Comparison of ENCODE assay signal across 17 cellular contexts in genomic region chr7:47901542-47901941, GRCh38. TPM values are rescaled to one million over a fixed set of nuclear protein-coding genes. Genes with fewer than 3 reads are reported as not detected.
DNase-seq lines count a peak whose midpoint lies in the region; ATAC-seq and TF ChIP-seq lines count a peak whose summit lies in the region.
"Had no signal": no experiment of that assay in that cellular context is flagged by ENCODE, and none has a peak within 500 bp of the region (broad histone marks: within the 10 kb centered on the region; RNA-seq: fewer than 3 reads in every experiment).

No MANE protein-coding gene starts in this region.

- no peaks in the 10 kb centered on the region for H3K4me1 ChIP-seq in mesodermal cell (ENCODE audit: control insufficient read depth, insufficient read depth, low read length, poor library complexity, severe bottlenecking)
- H3K4me1 ChIP-seq: psoas muscle had no signal

- no peaks in the 10 kb centered on the region for H3K4me1 Mint-ChIP-seq in activated CD4-positive, alpha-beta memory T cell treated with anti-CD3 and anti-CD28 coated beads, Interleukin-2, amount 10 ng/mL, durations not matched to agents 7 days and 5 days

- H3K4me3 Mint-ChIP-seq in activated CD4-positive, alpha-beta memory T cell treated with anti-CD3 and anti-CD28 coated beads, Interleukin-2, amount 10 ng/mL, durations not matched to agents 7 days and 5 days, result no peak overlapping the region
- H3K4me3 Mint-ChIP-seq: activated T-cell treated with anti-CD3 and anti-CD28 coated beads, Interleukin-2, amount 50 U/mL, for 4 hours had no signal

- no peak overlapping the region for H3K27ac Mint-ChIP-seq in activated CD4-positive, alpha-beta memory T cell treated with anti-CD3 and anti-CD28 coated beads, Interleukin-2, amount 10 ng/mL, durations not matched to agents 7 days and 5 days

- H3K9me3 ChIP-seq in mesodermal cell (ENCODE audit: control insufficient read depth, low read length), result no peaks in the 10 kb centered on the region
- H3K9me3 ChIP-seq: psoas muscle, stomach had no signal

- no peaks in the 10 kb centered on the region for H3K36me3 Mint-ChIP-seq in activated CD4-positive, alpha-beta memory T cell treated with anti-CD3 and anti-CD28 coated beads, Interleukin-2, amount 10 ng/mL, durations not matched to agents 7 days and 5 days (ENCODE audit: low read depth)

- no peaks in the 10 kb centered on the region for H3K9me3 Mint-ChIP-seq in activated CD4-positive, alpha-beta memory T cell treated with anti-CD3 and anti-CD28 coated beads, Interleukin-2, amount 10 ng/mL, durations not matched to agents 7 days and 5 days
- H3K9me3 Mint-ChIP-seq: activated T-cell treated with anti-CD3 and anti-CD28 coated beads, Interleukin-2, amount 50 U/mL, for 4 hours had no signal

- peaks cover 7% of the 10 kb centered on the region for H3K27me3 Mint-ChIP-seq in activated CD4-positive, alpha-beta memory T cell treated with anti-CD3 and anti-CD28 coated beads, Interleukin-2, amount 10 ng/mL, durations not matched to agents 7 days and 5 days

- H3K27ac ChIP-seq in mesodermal cell (ENCODE audit: low read depth, low read length, severe bottlenecking), result peak overlapping the region; percentile 7
- H3K27ac ChIP-seq: psoas muscle, stomach had no signal

- no peaks in the 10 kb centered on the region for H3K36me3 ChIP-seq in mesodermal cell (ENCODE audit: control insufficient read depth, insufficient read depth, low read length)
- H3K36me3 ChIP-seq: stomach had no signal

- no peak for TF ChIP-seq CTCF in choroid plexus epithelial cell (conservative IDR thresholded peaks at IDR 0.05; ENCODE audit: low read depth, low read length)

- H3K4me3 ChIP-seq in choroid plexus epithelial cell (ENCODE audit: low read depth, low read length), result no peak overlapping the region
- H3K4me3 ChIP-seq in mesodermal cell (ENCODE audit: extremely low read depth, insufficient read depth, low read length, poor library complexity, severe bottlenecking), result no peak overlapping the region
- H3K4me3 ChIP-seq: psoas muscle, stomach had no signal

- no peak for ATAC-seq in HG03196 (IDR thresholded peaks at IDR 0.05; ENCODE audit: unreplicated experiment)
- ATAC-seq: activated T-cell treated with anti-CD3 and anti-CD28 coated beads, Interleukin-2, amount 50 U/mL, for 4 hours; psoas muscle had no signal

- peak; percentile 74 for DNase-seq in Daoy (ENCODE audit: low read depth)
- peak; percentile 84 for DNase-seq in LHCN-M2 (ENCODE audit: low read depth)
- peak; percentile 42 for DNase-seq in choroid plexus epithelial cell (ENCODE audit: low read depth)
- no peak for DNase-seq in activated CD4-positive, alpha-beta T cell treated with anti-CD3 and anti-CD28 coated beads, Interleukin-2, amount 50 U/mL, for 1 hour
- no peak for DNase-seq in activated CD4-positive, alpha-beta memory T cell treated with anti-CD3 and anti-CD28 coated beads, Interleukin-2, amount 10 ng/mL, durations not matched to agents 7 days and 5 days
- DNase-seq in anterior cingulate cortex (lab: John Stamatoyannopoulos, UW), result no peak
- DNase-seq: activated CD4-positive, alpha-beta T cell treated with anti-CD3 and anti-CD28 coated beads, Interleukin-2, amount 50 U/mL, for 4 hours; activated T-cell treated with anti-CD3 and anti-CD28 coated beads, Interleukin-2, amount 50 U/mL, for 4 hours; head of caudate nucleus; MM.1S; NCI-H187 treated with DMSO at 0.1 percent for 48 hours; NCI-H510A treated with DMSO at 0.1 percent for 48 hours; OCI-M1; psoas muscle; stomach had no signal

- CTCF ChIA-PET in activated CD4-positive, alpha-beta memory T cell treated with anti-CD3 and anti-CD28 coated beads, Interleukin-2, amount 10 ng/mL, durations not matched to agents 7 days and 5 days (lab: Charles Lee), result no interaction called here

- POLR2A ChIA-PET in activated CD4-positive, alpha-beta memory T cell treated with anti-CD3 and anti-CD28 coated beads, Interleukin-2, amount 10 ng/mL, durations not matched to agents 7 days and 5 days (lab: Charles Lee), result no interaction called here

- WGBS in mesodermal cell (ENCODE audit: insufficient coverage in 2 of 2), 2 experiments, result 77 to 81% methylated on average over 8 to 10 of the region's 11 CpGs

RNA-seq across cellular contexts. Expression of gene PKD1L1, which starts 46.7 kb away (rescaled TPM):
- total RNA-seq in Daoy (2014; rRNA removed; shearing (Covaris generic)), result 0.17 and 0.18 TPM in 2 replicates
- total RNA-seq in LHCN-M2 (2014; rRNA removed), result 0.06 TPM in 2 replicates
- polyA plus RNA-seq in LHCN-M2 (2012), result 0.05 TPM
- 0.07 TPM for polyA plus RNA-seq in mesodermal cell (2013, experiment 1 of 2)
- 0.05 TPM for polyA plus RNA-seq in mesodermal cell (2013, experiment 2 of 2)
- under 1 TPM; 0.05 to 0.48 TPM for total RNA-seq in activated CD4-positive, alpha-beta memory T cell treated with anti-CD3 and anti-CD28 coated beads, Interleukin-2, amount 10 ng/mL, durations not matched to agents 7 days and 5 days

Comparison
In these comparisons a context has a peak if more than half of its experiments do, and no peak if none do; other contexts are left out.
1. DNase-seq: peak in Daoy (single experiment), LHCN-M2 (single experiment) and choroid plexus epithelial cell (single experiment); none in activated CD4-positive, alpha-beta T cell treated with anti-CD3 and anti-CD28 coated beads, Interleukin-2, amount 50 U/mL, for 1 hour (single experiment), activated CD4-positive, alpha-beta memory T cell treated with anti-CD3 and anti-CD28 coated beads, Interleukin-2, amount 10 ng/mL, durations not matched to agents 7 days and 5 days (single experiment) and anterior cingulate cortex (0 of 58).